ENCODE assay signal across 26 cellular contexts in genomic region chr9:37332581-37332980, GRCh38.
"Had no signal": no experiment of that assay in that cellular context is flagged by ENCODE, and none has a peak within 500 bp of the region (broad histone marks: within the 10 kb centered on the region; RNA-seq: fewer than 3 reads in every experiment).

No MANE protein-coding gene starts in this region.

- H3K9me3 ChIP-seq: esophagus squamous epithelium, heart right ventricle, left lung, ovary, psoas muscle, spleen, suprapubic skin, transverse colon, upper lobe of right lung, vagina had no signal

- H3K27me3 ChIP-seq: esophagus squamous epithelium, heart right ventricle, left lung, ovary, spleen, suprapubic skin, transverse colon, upper lobe of right lung, vagina had no signal

- H3K4me1 ChIP-seq: esophagus squamous epithelium, left lung, psoas muscle, suprapubic skin, upper lobe of right lung, vagina had no signal

- DNase-seq: dermis blood vessel endothelial cell; effector memory CD4-positive, alpha-beta T cell; esophagus squamous epithelium; foreskin melanocyte; glutamatergic neuron; heart right ventricle; hippocampal formation; left cardiac atrium; left lung; natural killer cell; occipital lobe; ovary; posterior cingulate gyrus; psoas muscle; right cardiac atrium; spleen; stimulated activated CD4-positive, alpha-beta T cell treated with anti-CD3 and anti-CD28 coated beads, Interleukin-4, amount 100 ng/mL, for 4 hours; stimulated activated naive CD8-positive, alpha-beta T cell treated with anti-CD3 and anti-CD28 coated beads, Interleukin-15, amount 100 ng/mL, for 72 hours; transverse colon; upper lobe of right lung had no signal

- H3K4me3 ChIP-seq: coronary artery, esophagus squamous epithelium, heart right ventricle, left lung, ovary, psoas muscle, skin epidermis, spleen, suprapubic skin, transverse colon, upper lobe of right lung, vagina had no signal

- H3K36me3 ChIP-seq: left lung, ovary, spleen, suprapubic skin, transverse colon, upper lobe of right lung, vagina had no signal

- ATAC-seq: heart right ventricle; left cardiac atrium; left lung; natural killer cell; psoas muscle; right cardiac atrium; stimulated activated memory B cell treated with anti-CD40 and anti-IgM and Interleukin-4, amounts not matched to agents 10 μg/mL and 1 μg/mL and 100 μg/mL, for 72 hours; stimulated activated naive CD8-positive, alpha-beta T cell treated with anti-CD3 and anti-CD28 coated beads, Interleukin-15, amount 100 ng/mL, for 72 hours; upper lobe of right lung had no signal

- H3K27ac ChIP-seq: coronary artery, esophagus squamous epithelium, heart right ventricle, left lung, ovary, psoas muscle, skin epidermis, suprapubic skin, transverse colon, upper lobe of right lung, vagina had no signal

- FAIRE-seq: endothelial cell of umbilical vein had no signal
